ENCODE assay signal across 1 cellular context in the genomic region with DNA sequence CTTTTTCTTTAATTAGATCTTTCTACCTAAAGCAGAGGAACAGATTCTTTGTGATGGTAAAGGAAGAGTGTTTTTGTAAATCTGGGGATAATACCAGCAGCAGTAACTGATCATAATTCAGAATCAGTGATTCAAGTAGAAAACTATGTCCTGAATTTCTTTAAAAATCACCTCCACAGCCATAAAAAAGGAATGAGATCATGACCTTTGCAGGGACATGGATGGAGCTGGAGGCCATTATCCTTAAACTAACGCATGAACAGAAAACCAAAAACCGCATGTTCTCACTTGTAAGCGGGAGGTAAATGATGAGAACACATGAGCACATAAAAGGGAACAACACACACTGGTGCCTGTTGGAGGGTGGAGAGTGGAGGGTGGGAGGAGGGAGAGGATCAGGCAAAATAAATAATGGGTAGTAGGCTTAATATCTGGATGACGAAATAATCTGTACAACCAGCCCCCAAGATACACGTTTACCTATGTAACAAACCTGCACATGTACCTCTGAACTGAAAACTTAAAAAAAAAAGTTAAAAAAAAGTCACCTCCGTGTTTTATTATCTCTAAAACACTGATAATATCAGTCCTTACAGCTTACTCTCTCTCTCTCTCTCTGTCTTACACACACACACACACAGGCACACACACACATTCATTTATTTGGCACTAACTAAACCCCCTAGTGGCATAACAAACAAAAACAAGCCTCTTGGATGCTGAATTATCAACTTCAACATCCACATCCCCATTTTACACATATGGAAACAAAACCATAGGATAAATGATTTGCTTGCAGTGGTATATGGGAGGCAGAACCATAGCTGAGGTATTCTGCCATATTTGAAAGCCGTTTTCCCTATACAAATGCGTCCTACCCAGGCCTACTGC.
TF ChIP-seq lines count a peak whose summit lies in the region.

No MANE protein-coding gene starts in this region.

TF ChIP-seq in GM12878, 131 proteins besides CTCF, POLR2A, EP300 and RAD21:
- TF ChIP-seq GABPA (IDR thresholded peaks at IDR 0.05; ENCODE audit: low read depth) (no peak), ZNF622 (IDR thresholded peaks at IDR 0.05) (no peak), ZZZ3 (IDR thresholded peaks at IDR 0.05; ENCODE audit: control insufficient read depth, insufficient read length, low read depth) (no peak), ZNF274 (IDR thresholded peaks at IDR 0.05; ENCODE audit: insufficient read depth, insufficient read length) (no peak), JUND (IDR thresholded peaks at IDR 0.05; ENCODE audit: low read depth, low read length) (no peak), ETV6 (conservative IDR thresholded peaks at IDR 0.05 in 1 of 2, IDR thresholded peaks at IDR 0.05 in 1 of 2; ENCODE audit: borderline replicate concordance in 1 of 2, low read depth in 1 of 2) (no peak), SPI1 (IDR thresholded peaks at IDR 0.05; ENCODE audit: borderline replicate concordance, insufficient read depth, low read depth, low read length) (no peak), PAX5 (IDR thresholded peaks at IDR 0.05; ENCODE audit: borderline replicate concordance, low read depth, low read length) (no peak), CBX3 (IDR thresholded peaks at IDR 0.05; ENCODE audit: borderline replicate concordance, low read depth) (no peak), CREB1 (IDR thresholded peaks at IDR 0.05; ENCODE audit: low read depth) (no peak), RAD51 (IDR thresholded peaks at IDR 0.05) (no peak), SREBF2 (IDR thresholded peaks at IDR 0.05; ENCODE audit: low read length) (no peak), SUZ12 (IDR thresholded peaks at IDR 0.05; ENCODE audit: unreplicated experiment) (no peak)
- TF ChIP-seq, protein P1, sequence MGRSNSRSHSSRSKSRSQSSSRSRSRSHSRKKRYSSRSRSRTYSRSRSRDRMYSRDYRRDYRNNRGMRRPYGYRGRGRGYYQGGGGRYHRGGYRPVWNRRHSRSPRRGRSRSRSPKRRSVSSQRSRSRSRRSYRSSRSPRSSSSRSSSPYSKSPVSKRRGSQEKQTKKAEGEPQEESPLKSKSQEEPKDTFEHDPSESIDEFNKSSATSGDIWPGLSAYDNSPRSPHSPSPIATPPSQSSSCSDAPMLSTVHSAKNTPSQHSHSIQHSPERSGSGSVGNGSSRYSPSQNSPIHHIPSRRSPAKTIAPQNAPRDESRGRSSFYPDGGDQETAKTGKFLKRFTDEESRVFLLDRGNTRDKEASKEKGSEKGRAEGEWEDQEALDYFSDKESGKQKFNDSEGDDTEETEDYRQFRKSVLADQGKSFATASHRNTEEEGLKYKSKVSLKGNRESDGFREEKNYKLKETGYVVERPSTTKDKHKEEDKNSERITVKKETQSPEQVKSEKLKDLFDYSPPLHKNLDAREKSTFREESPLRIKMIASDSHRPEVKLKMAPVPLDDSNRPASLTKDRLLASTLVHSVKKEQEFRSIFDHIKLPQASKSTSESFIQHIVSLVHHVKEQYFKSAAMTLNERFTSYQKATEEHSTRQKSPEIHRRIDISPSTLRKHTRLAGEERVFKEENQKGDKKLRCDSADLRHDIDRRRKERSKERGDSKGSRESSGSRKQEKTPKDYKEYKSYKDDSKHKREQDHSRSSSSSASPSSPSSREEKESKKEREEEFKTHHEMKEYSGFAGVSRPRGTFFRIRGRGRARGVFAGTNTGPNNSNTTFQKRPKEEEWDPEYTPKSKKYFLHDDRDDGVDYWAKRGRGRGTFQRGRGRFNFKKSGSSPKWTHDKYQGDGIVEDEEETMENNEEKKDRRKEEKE (IDR thresholded peaks at IDR 0.05), result no peak
- TF ChIP-seq, protein P2, sequence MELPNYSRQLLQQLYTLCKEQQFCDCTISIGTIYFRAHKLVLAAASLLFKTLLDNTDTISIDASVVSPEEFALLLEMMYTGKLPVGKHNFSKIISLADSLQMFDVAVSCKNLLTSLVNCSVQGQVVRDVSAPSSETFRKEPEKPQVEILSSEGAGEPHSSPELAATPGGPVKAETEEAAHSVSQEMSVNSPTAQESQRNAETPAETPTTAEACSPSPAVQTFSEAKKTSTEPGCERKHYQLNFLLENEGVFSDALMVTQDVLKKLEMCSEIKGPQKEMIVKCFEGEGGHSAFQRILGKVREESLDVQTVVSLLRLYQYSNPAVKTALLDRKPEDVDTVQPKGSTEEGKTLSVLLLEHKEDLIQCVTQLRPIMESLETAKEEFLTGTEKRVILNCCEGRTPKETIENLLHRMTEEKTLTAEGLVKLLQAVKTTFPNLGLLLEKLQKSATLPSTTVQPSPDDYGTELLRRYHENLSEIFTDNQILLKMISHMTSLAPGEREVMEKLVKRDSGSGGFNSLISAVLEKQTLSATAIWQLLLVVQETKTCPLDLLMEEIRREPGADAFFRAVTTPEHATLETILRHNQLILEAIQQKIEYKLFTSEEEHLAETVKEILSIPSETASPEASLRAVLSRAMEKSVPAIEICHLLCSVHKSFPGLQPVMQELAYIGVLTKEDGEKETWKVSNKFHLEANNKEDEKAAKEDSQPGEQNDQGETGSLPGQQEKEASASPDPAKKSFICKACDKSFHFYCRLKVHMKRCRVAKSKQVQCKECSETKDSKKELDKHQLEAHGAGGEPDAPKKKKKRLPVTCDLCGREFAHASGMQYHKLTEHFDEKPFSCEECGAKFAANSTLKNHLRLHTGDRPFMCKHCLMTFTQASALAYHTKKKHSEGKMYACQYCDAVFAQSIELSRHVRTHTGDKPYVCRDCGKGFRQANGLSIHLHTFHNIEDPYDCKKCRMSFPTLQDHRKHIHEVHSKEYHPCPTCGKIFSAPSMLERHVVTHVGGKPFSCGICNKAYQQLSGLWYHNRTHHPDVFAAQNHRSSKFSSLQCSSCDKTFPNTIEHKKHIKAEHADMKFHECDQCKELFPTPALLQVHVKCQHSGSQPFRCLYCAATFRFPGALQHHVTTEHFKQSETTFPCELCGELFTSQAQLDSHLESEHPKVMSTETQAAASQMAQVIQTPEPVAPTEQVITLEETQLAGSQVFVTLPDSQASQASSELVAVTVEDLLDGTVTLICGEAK (IDR thresholded peaks at IDR 0.05; ENCODE audit: borderline replicate concordance), result no peak
TF ChIP-seq in GM12878: peak in this region for 0.
